Comparison of ENCODE assay signal across 9 cellular contexts in the genomic region with DNA sequence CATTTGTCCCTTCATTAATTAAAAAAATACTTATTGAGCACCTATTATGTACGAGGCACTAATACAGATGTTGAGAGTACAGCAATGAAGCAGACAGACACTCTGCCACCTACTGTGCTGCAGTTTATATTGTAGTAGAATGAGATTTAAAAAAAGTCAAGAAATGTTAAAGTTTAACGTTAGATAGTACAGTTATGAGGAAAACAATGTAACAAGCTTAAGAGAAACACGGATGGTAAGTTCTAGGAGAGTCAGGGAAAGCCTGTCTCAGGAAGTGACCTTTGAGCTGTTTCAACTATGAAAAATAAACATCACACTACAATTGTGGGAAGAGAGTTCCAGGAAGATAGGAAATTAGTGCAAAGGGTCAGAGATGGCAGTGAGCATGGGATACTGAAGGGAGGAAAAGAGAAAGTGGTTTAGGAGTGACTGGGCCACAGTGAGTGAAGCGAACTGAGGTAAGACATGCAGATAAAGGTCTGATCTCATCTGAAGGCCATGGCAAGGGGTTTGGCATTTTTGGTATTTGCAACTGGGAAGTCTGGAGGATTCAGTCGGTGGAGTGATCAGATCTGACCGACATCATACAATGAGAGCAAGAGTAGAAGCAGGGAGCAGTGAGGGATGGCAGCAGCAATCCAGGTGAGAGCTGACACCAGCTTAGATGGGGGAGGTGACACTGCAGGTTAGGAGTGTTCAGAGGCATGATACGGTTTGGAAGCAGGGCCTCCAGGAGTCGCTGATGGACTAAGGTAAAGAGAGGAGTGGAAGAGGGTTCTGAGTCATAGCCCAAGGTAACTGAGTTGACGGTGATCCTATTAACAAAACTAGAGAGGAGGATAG. TPM values are rescaled to one million over a fixed set of nuclear protein-coding genes. Genes with fewer than 3 reads are reported as not detected.
DNase-seq lines count a peak whose midpoint lies in the region; ATAC-seq, FAIRE-seq and TF ChIP-seq lines count a peak whose summit lies in the region.
"Had no signal": no experiment of that assay in that cellular context is flagged by ENCODE, and none has a peak within 500 bp of the region (broad histone marks: within the 10 kb centered on the region; RNA-seq: fewer than 3 reads in every experiment).

No MANE protein-coding gene starts in this region.

- no peak for TF ChIP-seq EP300 in suprapubic skin (IDR thresholded peaks at IDR 0.05)

- no peaks in the 10 kb centered on the region for H3K79me2 ChIP-seq in keratinocyte (ENCODE audit: control insufficient read depth, insufficient read depth, low read length)

- dilution Hi-C loops in keratinocyte (cut with MboI; ENCODE audit: extremely low pct_ligation_motif_present, low sequenced_read_pairs): no loop called here

- no peak overlapping the region for H3K27ac ChIP-seq in keratinocyte (ENCODE audit: control insufficient read depth, insufficient read depth, low read length)
- H3K27ac ChIP-seq in subcutaneous abdominal adipose tissue (ENCODE audit: low read depth, low read length): peak overlapping the region; percentile 80
- H3K27ac ChIP-seq in suprapubic skin: no peak overlapping the region

- peaks cover 54% of the 10 kb centered on the region for H3K36me3 ChIP-seq in MG63
- no peaks in the 10 kb centered on the region for H3K36me3 ChIP-seq in keratinocyte (ENCODE audit: control insufficient read depth in 2 of 2, extremely low read depth in 1 of 2, insufficient read depth in 2 of 2, low read length in 2 of 2)
- peaks cover 0 to 7% (median 0%) of the 10 kb centered on the region in 5 donors for H3K36me3 ChIP-seq in subcutaneous abdominal adipose tissue (ENCODE audit: control insufficient read depth in 5 of 5, insufficient read depth in 5 of 5, low read length in 5 of 5)
- peaks cover 4% of the 10 kb centered on the region for H3K36me3 ChIP-seq in suprapubic skin

- no peak for ATAC-seq in GM21825 (IDR thresholded peaks at IDR 0.05; ENCODE audit: unreplicated experiment)

- DNase-seq in MG63 (peak; percentile 37), keratinocyte (ENCODE audit: low read depth, low spot score) (no peak), NOMO-1 treated with dmso at 0.1 percent for 144 hours (lab: John Stamatoyannopoulos, UW; ENCODE audit: unreplicated experiment) (no peak), suprapubic skin (ENCODE audit: low spot score in 2 of 2) (no peak)
- DNase-seq: NCI-H2081 treated with DMSO at 0.1 percent for 48 hours had no signal

- no peak overlapping the region for H3K4me2 ChIP-seq in keratinocyte (ENCODE audit: control insufficient read depth, extremely low read depth, insufficient read depth, low read depth, low read length)

- no peak for TF ChIP-seq POLR2A in suprapubic skin (IDR thresholded peaks at IDR 0.05)

- TF ChIP-seq CTCF in keratinocyte (optimal IDR thresholded peaks at IDR 0.05 in 1 of 3, IDR thresholded peaks at IDR 0.05 in 1 of 3, conservative IDR thresholded peaks at IDR 0.05 in 1 of 3; ENCODE audit: extremely low read depth in 1 of 3, insufficient read depth in 2 of 3, low read length in 3 of 3): peak in 1 of 3 experiments; percentile 20
- no peak for TF ChIP-seq CTCF in suprapubic skin (IDR thresholded peaks at IDR 0.05)

- FAIRE-seq in colon (lab: Jason Lieb, UNC): peak; percentile 76
- no peak for FAIRE-seq in keratinocyte (lab: Jason Lieb, UNC)

- H4K20me1 ChIP-seq in keratinocyte (ENCODE audit: control insufficient read depth, extremely low read depth, insufficient read depth, low read length): no peaks in the 10 kb centered on the region

- H3K9me1 ChIP-seq in keratinocyte (ENCODE audit: control insufficient read depth, extremely low read depth, insufficient read depth, low read length): no peaks in the 10 kb centered on the region

- peak overlapping the region; percentile 22 for H2AFZ ChIP-seq in keratinocyte (ENCODE audit: control insufficient read depth, low read length)

- H3K9me3 ChIP-seq in MG63: 0 out of 2 replicates have a peak, but pooled peaks cover 2% of the 10 kb centered on the region
- no peaks in the 10 kb centered on the region for H3K9me3 ChIP-seq in keratinocyte (ENCODE audit: control insufficient read depth, low read depth, low read length)
- no peaks in the 10 kb centered on the region for H3K9me3 ChIP-seq in subcutaneous abdominal adipose tissue (ENCODE audit: control insufficient read depth in 5 of 5, low read length in 5 of 5)
- H3K9me3 ChIP-seq in suprapubic skin: no peaks in the 10 kb centered on the region

- H3K9ac ChIP-seq in keratinocyte (ENCODE audit: control insufficient read depth, extremely low read depth, insufficient read depth, low read length): no peak overlapping the region
- H3K9ac ChIP-seq in subcutaneous abdominal adipose tissue (ENCODE audit: low read length in 5 of 5): peak overlapping the region in 3 of 5 donors; percentile 21 to 45 (median 40)

- H3K4me1 ChIP-seq in keratinocyte (ENCODE audit: control insufficient read depth, extremely low read depth, insufficient read depth, low read length) (no peaks in the 10 kb centered on the region), subcutaneous abdominal adipose tissue (ENCODE audit: control insufficient read depth in 5 of 5, insufficient read depth in 5 of 5, low read length in 5 of 5) (peaks cover 6 to 33% (median 28%) of the 10 kb centered on the region in 5 donors), suprapubic skin (no peaks in the 10 kb centered on the region)

- H3K27me3 ChIP-seq in MG63 (no peaks in the 10 kb centered on the region), keratinocyte (ENCODE audit: control insufficient read depth, extremely low read depth, insufficient read depth, low read length) (no peaks in the 10 kb centered on the region), subcutaneous abdominal adipose tissue (ENCODE audit: control insufficient read depth in 5 of 5, insufficient read depth in 4 of 5, low read length in 5 of 5) (no peaks in the 10 kb centered on the region), suprapubic skin (no peaks in the 10 kb centered on the region)

- WGBS in suprapubic skin: 70% methylated on average over 9 of the region's 9 CpGs

- H3K4me3 ChIP-seq in MG63 (no peak overlapping the region), keratinocyte (ENCODE audit: control insufficient read depth in 2 of 3, extremely low read depth in 1 of 3, insufficient read depth in 2 of 3, low read depth in 1 of 3, low read length in 3 of 3) (no peak overlapping the region), subcutaneous abdominal adipose tissue (ENCODE audit: low read depth in 1 of 5, low read length in 5 of 5) (peak overlapping the region in 3 of 5 donors; percentile 29 to 42 (median 36)), suprapubic skin (no peak overlapping the region)

RNA-seq across cellular contexts. Expression of a gene that starts 28.5 kb away (rescaled TPM):
- 93.8 and 101 TPM in 2 replicates for total RNA-seq in MG63 (2014; rRNA removed; shearing (Covaris generic); ENCODE audit: low replicate concordance)
- 1.1 to 1.6 TPM (median 1.5 TPM) in 3 replicates for polyA plus RNA-seq in keratinocyte
- 0.16 TPM for polyA plus RNA-seq in keratinocyte (2011; ENCODE audit: low read depth)
- 0.79 and 2.0 TPM in 2 replicates for polyA plus RNA-seq in keratinocyte (2011; cell fraction: cytosol; rRNA removed)
- polyA plus RNA-seq in keratinocyte (2011; cell fraction: nucleus; rRNA removed): 1.3 and 2.1 TPM in 2 replicates
- 0.04 and 0.69 TPM in 2 replicates for polyA plus RNA-seq in keratinocyte (2012; ENCODE audit: low replicate concordance)
- 0.61 to 2.7 TPM (median 1.0 TPM) in 3 replicates for polyA minus RNA-seq in keratinocyte
- not detected for polyA minus RNA-seq in keratinocyte (2011; cell fraction: cytosol; rRNA and poly(A)+ RNA removed)
- polyA minus RNA-seq in keratinocyte (2011; cell fraction: nucleus; rRNA and poly(A)+ RNA removed): 1.2 and 1.7 TPM in 2 replicates
- total RNA-seq in suprapubic skin: 10 to 100 TPM; 16.4 to 37.3 (median 23.7) TPM
- total RNA-seq: T-helper 2 cell treated with Interferon-gamma antibody and Interleukin-4, amounts not matched to agents 100 ng/mL and 5 ng/mL, for 36 hours had no signal

Comparison
In these comparisons a context has a peak if more than half of its experiments do, and no peak if none do; other contexts are left out.
1. H3K4me3 ChIP-seq: peak in subcutaneous abdominal adipose tissue (3 of 5); none in MG63 (single experiment), keratinocyte (0 of 3) and suprapubic skin (single experiment).